ENCODE assay signal across 1 cellular context in the genomic region with DNA sequence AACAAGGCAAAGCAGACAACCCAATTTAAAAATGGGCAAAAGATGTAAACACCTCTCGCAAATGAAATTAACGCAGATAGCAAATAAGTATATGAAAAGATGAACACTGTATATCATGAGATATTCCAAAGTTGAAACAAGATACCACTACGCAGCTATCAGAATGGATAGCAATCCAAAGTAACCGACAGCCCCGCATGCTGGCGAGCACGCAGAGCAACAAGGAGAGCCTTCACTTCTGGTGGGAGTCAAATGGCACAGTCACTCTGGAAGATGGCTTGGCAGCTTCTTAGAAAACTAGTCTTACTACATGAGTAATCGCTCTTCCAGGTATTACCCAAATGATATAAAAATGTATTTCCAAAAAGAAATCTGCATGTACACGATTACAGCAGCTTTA.
A peak's percentile ranks its signal among the peaks of the same experiment; 100 is the strongest.
TF ChIP-seq lines count a peak whose summit lies in the region.

No MANE protein-coding gene starts in this region.

TF ChIP-seq in HepG2, 621 proteins besides CTCF, POLR2A, EP300 and RAD21:
- TF ChIP-seq SAP130 (CRISPR knock-in tag; IDR thresholded peaks at IDR 0.05; ENCODE audit: low read depth) (0 out of 2 replicates have a peak, but pooled peaks have one; percentile 12), GFI1 (CRISPR knock-in tag; IDR thresholded peaks at IDR 0.05; ENCODE audit: borderline replicate concordance) (no peak), ZFP36L1 (CRISPR knock-in tag; IDR thresholded peaks at IDR 0.05) (0 out of 2 replicates have a peak, but pooled peaks have one; percentile 32)
